In genomic region chrX:44874481-44875184, GRCh38 we compare ENCODE assay signal across 8 cellular contexts. TPM values are rescaled to one million over a fixed set of nuclear protein-coding genes. Genes with fewer than 3 reads are reported as not detected.
DNase-seq lines count a peak whose midpoint lies in the region; ATAC-seq and TF ChIP-seq lines count a peak whose summit lies in the region.

No MANE protein-coding gene starts in this region.

- H3K27ac ChIP-seq in 22Rv1 (peak overlapping the region; percentile 88), osteoblast (ENCODE audit: low read depth, low read length) (peak overlapping the region; percentile 80)

- DNase-seq in GM10266 (ENCODE audit: extremely low spot score) = peak; percentile 35
- peak; percentile 5 for DNase-seq in NCI-H774 (lab: John Stamatoyannopoulos, UW)
- DNase-seq in foreskin fibroblast = peak; percentile 16 to 62
- peak; percentile 92 for DNase-seq in osteoblast (ENCODE audit: insufficient read length, low spot score, missing footprints)
- DNase-seq in inferior parietal cortex (ENCODE audit: extremely low spot score) = no peak

- peak; percentile 34 for ATAC-seq in activated T-helper 17 cell treated with anti-CD3 and anti-CD28 coated beads, Interleukin-2, amount 50 U/mL, for 72 hours (replicated peaks)
- ATAC-seq in HG03460 (IDR thresholded peaks at IDR 0.05; ENCODE audit: unreplicated experiment) = no peak

- peaks cover 27% of the 10 kb centered on the region for H4K20me1 ChIP-seq in osteoblast (ENCODE audit: insufficient read depth, low read length)

- TF ChIP-seq CTCF in 22Rv1 (IDR thresholded peaks at IDR 0.05) = no peak
- no peak for TF ChIP-seq CTCF in GM10266 (IDR thresholded peaks at IDR 0.05; ENCODE audit: control insufficient read depth, insufficient read depth, low read depth, missing control alignments)
- no peak for TF ChIP-seq CTCF in foreskin fibroblast (IDR thresholded peaks at IDR 0.05; ENCODE audit: low read depth, low read length)
- no peak for TF ChIP-seq CTCF in osteoblast (IDR thresholded peaks at IDR 0.05; ENCODE audit: extremely low read depth, low read depth, low read length)

- no peaks in the 10 kb centered on the region for H3K27me3 Mint-ChIP-seq in activated T-helper 17 cell treated with anti-CD3 and anti-CD28 coated beads, Interleukin-2, amount 50 U/mL, for 72 hours

- peaks cover 28% of the 10 kb centered on the region for H3K36me3 Mint-ChIP-seq in activated T-helper 17 cell treated with anti-CD3 and anti-CD28 coated beads, Interleukin-2, amount 50 U/mL, for 72 hours (ENCODE audit: low read depth)

- peak overlapping the region; percentile 97 for H3K4me2 ChIP-seq in osteoblast (ENCODE audit: insufficient read depth, low read length)

- peak overlapping the region; percentile 94 for H3K27ac Mint-ChIP-seq in activated T-helper 17 cell treated with anti-CD3 and anti-CD28 coated beads, Interleukin-2, amount 50 U/mL, for 72 hours

- peaks cover 3% of the 10 kb centered on the region for H3K36me3 ChIP-seq in osteoblast (ENCODE audit: insufficient read depth, low read length)

- H3K9me3 ChIP-seq in osteoblast (ENCODE audit: low read depth, low read length) = no peaks in the 10 kb centered on the region

- peak overlapping the region; percentile 77 to 91 for H3K4me3 ChIP-seq in foreskin fibroblast (ENCODE audit: low read depth in 1 of 2, low read length in 2 of 2)
- H3K4me3 ChIP-seq in osteoblast (ENCODE audit: insufficient read depth, low read length) = peak overlapping the region; percentile 91

- no peaks in the 10 kb centered on the region for H3K27me3 ChIP-seq in osteoblast (ENCODE audit: insufficient read depth, low read length)

- no peaks in the 10 kb centered on the region for H3K9me3 Mint-ChIP-seq in activated T-helper 17 cell treated with anti-CD3 and anti-CD28 coated beads, Interleukin-2, amount 50 U/mL, for 72 hours

- H2AFZ ChIP-seq in osteoblast (ENCODE audit: low read length) = peak overlapping the region; percentile 95

- H3K4me1 ChIP-seq in osteoblast (ENCODE audit: insufficient read depth, low read length) = peaks cover 10% of the 10 kb centered on the region

- H3K79me2 ChIP-seq in osteoblast (ENCODE audit: insufficient read depth, low read length) = peaks cover 75% of the 10 kb centered on the region

- peak overlapping the region; percentile 92 for H3K4me3 Mint-ChIP-seq in activated T-helper 17 cell treated with anti-CD3 and anti-CD28 coated beads, Interleukin-2, amount 50 U/mL, for 72 hours

- H3K4me1 Mint-ChIP-seq in activated T-helper 17 cell treated with anti-CD3 and anti-CD28 coated beads, Interleukin-2, amount 50 U/mL, for 72 hours = no peaks in the 10 kb centered on the region

RNA-seq across cellular contexts. Expression of gene KDM6A, which starts 1.6 kb away (rescaled TPM):
- 10 to 100 TPM; 24.4 to 33.1 TPM for total RNA-seq in activated T-helper 17 cell treated with anti-CD3 and anti-CD28 coated beads, Interleukin-2, amount 50 U/mL, for 72 hours
- total RNA-seq in osteoblast = 20.3 and 33.0 TPM in 2 replicates

RNA-seq across cellular contexts. Expression of gene DUSP21, which starts 30.8 kb away (rescaled TPM):
- total RNA-seq in activated T-helper 17 cell treated with anti-CD3 and anti-CD28 coated beads, Interleukin-2, amount 50 U/mL, for 72 hours = not detected
- total RNA-seq in osteoblast = not detected in 2 replicates
